In the genomic region with DNA sequence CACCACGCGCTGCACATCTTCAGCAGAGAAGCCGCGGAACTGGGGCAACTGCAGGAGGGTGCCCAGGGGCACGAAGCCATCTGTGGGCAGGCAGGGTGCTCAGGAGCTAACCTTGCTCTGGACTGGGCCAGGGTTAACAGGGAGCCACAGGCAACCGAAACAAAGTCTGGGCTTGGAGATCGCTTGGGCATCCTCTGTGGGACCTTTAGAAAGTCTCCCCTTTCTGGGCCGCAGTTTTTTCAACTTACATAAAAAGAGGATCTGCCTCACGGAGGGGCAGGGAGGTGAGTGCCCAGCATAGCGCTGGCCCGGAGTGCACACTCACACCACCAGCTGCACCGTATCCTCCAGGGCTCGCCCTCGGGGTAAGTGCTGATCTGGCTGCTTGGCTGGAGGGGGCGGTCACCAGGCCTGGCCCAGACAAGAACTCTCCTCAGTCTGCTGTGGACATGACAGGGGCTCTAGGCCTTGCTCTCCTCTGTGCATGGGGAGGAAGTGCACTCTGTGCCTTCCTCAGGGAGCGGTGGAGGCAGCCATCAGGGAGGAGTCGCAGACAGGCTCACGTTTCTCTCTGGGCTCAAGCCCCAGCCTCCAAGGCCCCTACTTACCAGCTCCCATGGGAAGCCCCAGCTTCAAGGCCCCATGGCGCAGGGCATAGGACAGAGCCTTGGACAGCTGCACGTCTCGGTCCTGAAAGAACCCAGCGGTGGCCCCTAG, we compare ENCODE assay signal across 8 cellular contexts. TPM values are rescaled to one million over a fixed set of nuclear protein-coding genes. Genes with fewer than 3 reads are reported as not detected.
DNase-seq lines count a peak whose midpoint lies in the region; ATAC-seq and TF ChIP-seq lines count a peak whose summit lies in the region.

No MANE protein-coding gene starts in this region.

- peaks cover 26% of the 10 kb centered on the region for H3K4me1 Mint-ChIP-seq in activated CD4-positive, alpha-beta T cell treated with anti-CD3 and anti-CD28 coated beads, Interleukin-2, amount 10 ng/mL, durations not matched to agents 24 days and 14 days
- peaks cover 32% of the 10 kb centered on the region for H3K4me1 Mint-ChIP-seq in activated naive CD8-positive, alpha-beta T cell treated with anti-CD3 and anti-CD28 coated beads for 36 hours

- intact Hi-C loops in activated CD4-positive, alpha-beta T cell treated with anti-CD3 and anti-CD28 coated beads, Interleukin-2, amount 10 ng/mL, durations not matched to agents 24 days and 14 days (cut with micrococcal nuclease) = no loop called here
- intact Hi-C loops in left lung (cut with DNase I) (no loop called here), tibial artery (cut with DNase I; ENCODE audit: low total_unique reads) (loop anchor here (5.0 kb wide), 1 partner anchor 38 kb away; a partner anchor contains a TSS)

- peaks cover 34 to 50% of the 10 kb centered on the region in 2 donors for H3K4me1 ChIP-seq in left lung
- peaks cover 0 to 39% (median 36%) of the 10 kb centered on the region in 4 donors for H3K4me1 ChIP-seq in tibial artery

- H3K4me3 ChIP-seq in left lung (peak overlapping the region; percentile 72 to 75), tibial artery (peak overlapping the region; percentile 86 to 88)

- ATAC-seq in left lung = no peak
- ATAC-seq in GM18511 (IDR thresholded peaks at IDR 0.05; ENCODE audit: unreplicated experiment) = no peak
- no peak for ATAC-seq in HG03460 (IDR thresholded peaks at IDR 0.05; ENCODE audit: unreplicated experiment)

- peak overlapping the region; percentile 86 for H3K27ac Mint-ChIP-seq in activated CD4-positive, alpha-beta T cell treated with anti-CD3 and anti-CD28 coated beads, Interleukin-2, amount 10 ng/mL, durations not matched to agents 24 days and 14 days
- H3K27ac Mint-ChIP-seq in activated naive CD8-positive, alpha-beta T cell treated with anti-CD3 and anti-CD28 coated beads for 36 hours = peak overlapping the region; percentile 87

- peak overlapping the region; percentile 91 for H3K4me3 Mint-ChIP-seq in activated CD4-positive, alpha-beta T cell treated with anti-CD3 and anti-CD28 coated beads, Interleukin-2, amount 10 ng/mL, durations not matched to agents 24 days and 14 days
- H3K4me3 Mint-ChIP-seq in activated naive CD8-positive, alpha-beta T cell treated with anti-CD3 and anti-CD28 coated beads for 36 hours = peak overlapping the region; percentile 89

- H3K9me3 ChIP-seq in left lung = no peaks in the 10 kb centered on the region
- no peaks in the 10 kb centered on the region for H3K9me3 ChIP-seq in tibial artery

- H3K36me3 Mint-ChIP-seq in activated CD4-positive, alpha-beta T cell treated with anti-CD3 and anti-CD28 coated beads, Interleukin-2, amount 10 ng/mL, durations not matched to agents 24 days and 14 days (ENCODE audit: low read depth) = peaks cover 24% of the 10 kb centered on the region
- H3K36me3 Mint-ChIP-seq in activated naive CD8-positive, alpha-beta T cell treated with anti-CD3 and anti-CD28 coated beads for 36 hours = peaks cover 8% of the 10 kb centered on the region

- no peak for DNase-seq in activated CD4-positive, alpha-beta T cell treated with anti-CD3 and anti-CD28 coated beads, Interleukin-2, amount 10 ng/mL, durations not matched to agents 24 days and 14 days
- DNase-seq in activated CD4-positive, alpha-beta T cell treated with anti-CD3 and anti-CD28 coated beads, Interleukin-2, amount 50 U/mL, for 1 hour = no peak
- no peak for DNase-seq in activated naive CD8-positive, alpha-beta T cell treated with anti-CD3 and anti-CD28 coated beads for 36 hours
- no peak for DNase-seq in left lung
- peak in 1 of 2 donors; percentile 18 for DNase-seq in tibial artery
- DNase-seq in NCI-H1092 treated with DMSO at 0.1 percent for 48 hours (lab: John Stamatoyannopoulos, UW) = no peak

- peak overlapping the region; percentile 80 to 86 for H3K27ac ChIP-seq in left lung
- H3K27ac ChIP-seq in tibial artery = peak overlapping the region; percentile 81 to 95

- peaks cover 0 to 46% of the 10 kb centered on the region in 2 donors for H3K36me3 ChIP-seq in left lung
- H3K36me3 ChIP-seq in tibial artery = peaks cover 0 to 16% (median 8%) of the 10 kb centered on the region in 3 donors

- H3K27me3 ChIP-seq in left lung (no peaks in the 10 kb centered on the region), tibial artery (no peaks in the 10 kb centered on the region)

- H3K27me3 Mint-ChIP-seq in activated CD4-positive, alpha-beta T cell treated with anti-CD3 and anti-CD28 coated beads, Interleukin-2, amount 10 ng/mL, durations not matched to agents 24 days and 14 days = no peaks in the 10 kb centered on the region
- H3K27me3 Mint-ChIP-seq in activated naive CD8-positive, alpha-beta T cell treated with anti-CD3 and anti-CD28 coated beads for 36 hours = no peaks in the 10 kb centered on the region

- no peak for TF ChIP-seq CTCF in left lung (IDR thresholded peaks at IDR 0.05)
- TF ChIP-seq CTCF in tibial artery (IDR thresholded peaks at IDR 0.05) = no peak

- H3K9me3 Mint-ChIP-seq in activated CD4-positive, alpha-beta T cell treated with anti-CD3 and anti-CD28 coated beads, Interleukin-2, amount 10 ng/mL, durations not matched to agents 24 days and 14 days = no peaks in the 10 kb centered on the region
- H3K9me3 Mint-ChIP-seq in activated naive CD8-positive, alpha-beta T cell treated with anti-CD3 and anti-CD28 coated beads for 36 hours = no peaks in the 10 kb centered on the region

RNA-seq across cellular contexts. Expression of a gene that starts 0.9 kb away (rescaled TPM):
- 29.8 and 31.7 TPM in 2 replicates for total RNA-seq in activated CD4-positive, alpha-beta T cell treated with anti-CD3 and anti-CD28 coated beads, Interleukin-2, amount 10 ng/mL, durations not matched to agents 24 days and 14 days
- total RNA-seq in activated naive CD8-positive, alpha-beta T cell treated with anti-CD3 and anti-CD28 coated beads for 36 hours = 10 to 100 TPM; 24.1 to 24.4 TPM
- total RNA-seq in left lung = 10 to 100 TPM; 26.8 to 28.9 TPM

RNA-seq across cellular contexts. Expression of a gene that starts 1.0 kb away (rescaled TPM):
- total RNA-seq in activated CD4-positive, alpha-beta T cell treated with anti-CD3 and anti-CD28 coated beads, Interleukin-2, amount 10 ng/mL, durations not matched to agents 24 days and 14 days = 66.1 and 72.6 TPM in 2 replicates
- total RNA-seq in activated naive CD8-positive, alpha-beta T cell treated with anti-CD3 and anti-CD28 coated beads for 36 hours = 10 to 100 TPM; 58.4 to 69.6 TPM
- total RNA-seq in left lung = 10 to 100 TPM; 50.6 to 54.3 TPM

RNA-seq across cellular contexts. Expression of a gene that starts 5.3 kb away (rescaled TPM):
- total RNA-seq in activated CD4-positive, alpha-beta T cell treated with anti-CD3 and anti-CD28 coated beads, Interleukin-2, amount 10 ng/mL, durations not matched to agents 24 days and 14 days = 19.9 and 20.0 TPM in 2 replicates
- 10 to 100 TPM; 16.5 to 17.7 TPM for total RNA-seq in activated naive CD8-positive, alpha-beta T cell treated with anti-CD3 and anti-CD28 coated beads for 36 hours
- total RNA-seq in left lung = 10 to 100 TPM; 26.0 to 43.3 TPM

RNA-seq across cellular contexts. Expression of a gene that starts 9.3 kb away (rescaled TPM):
- total RNA-seq in activated CD4-positive, alpha-beta T cell treated with anti-CD3 and anti-CD28 coated beads, Interleukin-2, amount 10 ng/mL, durations not matched to agents 24 days and 14 days = 65.4 and 66.7 TPM in 2 replicates
- 10 to 100 TPM; 84.7 to 85.8 TPM for total RNA-seq in activated naive CD8-positive, alpha-beta T cell treated with anti-CD3 and anti-CD28 coated beads for 36 hours
- 100 to 1,000 TPM; 107 to 132 TPM for total RNA-seq in left lung

RNA-seq across cellular contexts. Expression of a gene that starts 15.8 kb away (rescaled TPM):
- total RNA-seq in activated CD4-positive, alpha-beta T cell treated with anti-CD3 and anti-CD28 coated beads, Interleukin-2, amount 10 ng/mL, durations not matched to agents 24 days and 14 days = 28.8 and 30.6 TPM in 2 replicates
- total RNA-seq in activated naive CD8-positive, alpha-beta T cell treated with anti-CD3 and anti-CD28 coated beads for 36 hours = 10 to 100 TPM; 21.9 to 22.8 TPM
- 10 to 100 TPM; 61.9 to 66.1 TPM for total RNA-seq in left lung
